In genomic region chr19:11340099-11340467, GRCh38 we compare ENCODE assay signal across 8 cellular contexts. TPM values are rescaled to one million over a fixed set of nuclear protein-coding genes. Genes with fewer than 3 reads are reported as not detected.
A peak's percentile ranks its signal among the peaks of the same experiment; 100 is the strongest.
DNase-seq lines count a peak whose midpoint lies in the region; ATAC-seq and TF ChIP-seq lines count a peak whose summit lies in the region.
"Not testable (repeated sequence)": the region's sequence is repeated elsewhere in the genome, so short reads cannot be mapped to it uniquely, and the experiment has no call there.

No MANE protein-coding gene starts in this region.

- ATAC-seq in HCT116; stimulated activated effector memory CD8-positive, alpha-beta T cell treated with anti-CD3 and anti-CD28 coated beads, Interleukin-12 subunit alpha, Interleukin-12 subunit beta, amount 100 ng/mL, for 72 hours: not testable (repeated sequence)

- not testable (repeated sequence) for BruUV-seq in A673 (replicated peaks; lab: Mats Ljungman, UMichigan); HCT116 (replicated peaks; lab: Mats Ljungman, UMichigan)

- not testable (repeated sequence) for H3K27me3 Mint-ChIP-seq in activated naive CD4-positive, alpha-beta T cell treated with anti-CD3 and anti-CD28 coated beads for 36 hours (ENCODE audit: low read depth); nephron progenitor cell (ENCODE audit: low read depth, poor library complexity)

- H3K79me2 ChIP-seq in HCT116 (ENCODE audit: insufficient read depth, low read length); SK-N-SH (ENCODE audit: insufficient read depth): not testable (repeated sequence)

- not testable (repeated sequence) for TF ChIP-seq RAD21 in HCT116 (IDR thresholded peaks at IDR 0.05; ENCODE audit: low read depth); SK-N-SH (IDR thresholded peaks at IDR 0.05; ENCODE audit: low read length)

- CTCF ChIA-PET in A673 (lab: Charles Lee): interaction anchor here (0.8 kb wide), 1 partner anchor 46 kb away, joined by 8 read pairs; no protein-coding TSS in a partner anchor
- CTCF ChIA-PET in HCT116 (lab: Charles Lee): interaction anchor here (0.9 to 1.2 kb wide), 2 partner anchors 35 to 100 kb away, joined by 3 read pairs; partner anchors contain the start of gene SWSAP1
- CTCF ChIA-PET in SK-N-SH (lab: Yijun Ruan, JAX): interaction anchor here (0.8 to 2.8 kb wide), 5 partner anchors 18 to 143 kb away, joined by 3 to 16 read pairs (median 5); no protein-coding TSS in a partner anchor
- CTCF ChIA-PET in activated naive CD4-positive, alpha-beta T cell treated with anti-CD3 and anti-CD28 coated beads for 36 hours (lab: Charles Lee): interaction anchor here (0.6 to 1.1 kb wide), 4 partner anchors 35 to 654 kb away, joined by 3 to 4 read pairs (median 3); no protein-coding TSS in a partner anchor

- not testable (repeated sequence) for H3K9me3 ChIP-seq in A673 (ENCODE audit: low read depth, low read length, poor library complexity, severe bottlenecking); HCT116 (ENCODE audit: control insufficient read depth in 1 of 2, insufficient read depth in 1 of 2, low read depth in 1 of 2, low read length in 2 of 2); SK-N-SH; right atrium auricular region

- not testable (repeated sequence) for H3K9me2 ChIP-seq in HCT116 (ENCODE audit: insufficient read depth); SK-N-SH

- not testable (repeated sequence) for H3K4me1 ChIP-seq in A673 (ENCODE audit: insufficient read depth, low read length, poor library complexity, severe bottlenecking)
- H3K4me1 ChIP-seq in HCT116 (ENCODE audit: control insufficient read depth in 1 of 2, insufficient read depth in 2 of 2, low read length in 2 of 2) (peaks cover 22 to 44% of the 10 kb centered on the region in 2 experiments), SK-N-SH (ENCODE audit: control insufficient read depth in 1 of 2, insufficient read depth in 2 of 2, low read depth in 1 of 2, low read length in 1 of 2) (peaks cover 10 to 17% of the 10 kb centered on the region in 2 experiments; a peak in 2 of 4 replicates), right atrium auricular region (peaks cover 0 to 30% of the 10 kb centered on the region in 2 donors)

- not testable (repeated sequence) for H3K27ac Mint-ChIP-seq in activated naive CD4-positive, alpha-beta T cell treated with anti-CD3 and anti-CD28 coated beads for 36 hours; nephron progenitor cell
- H3K27ac Mint-ChIP-seq in stimulated activated effector memory CD8-positive, alpha-beta T cell treated with anti-CD3 and anti-CD28 coated beads, Interleukin-12 subunit alpha, Interleukin-12 subunit beta, amount 100 ng/mL, for 72 hours: peak overlapping the region; percentile 76

- TF ChIP-seq EP300 in SK-N-SH (IDR thresholded peaks at IDR 0.05; ENCODE audit: borderline replicate concordance in 1 of 2, low read depth in 1 of 2, low read length in 1 of 2): not testable (repeated sequence)

- H3K36me3 Mint-ChIP-seq in activated naive CD4-positive, alpha-beta T cell treated with anti-CD3 and anti-CD28 coated beads for 36 hours (ENCODE audit: low read depth): peaks cover 15% of the 10 kb centered on the region
- H3K36me3 Mint-ChIP-seq in nephron progenitor cell (ENCODE audit: low read depth): peaks cover 34% of the 10 kb centered on the region
- H3K36me3 Mint-ChIP-seq in stimulated activated effector memory CD8-positive, alpha-beta T cell treated with anti-CD3 and anti-CD28 coated beads, Interleukin-12 subunit alpha, Interleukin-12 subunit beta, amount 100 ng/mL, for 72 hours: peaks cover 25% of the 10 kb centered on the region

- H3K9ac ChIP-seq in HCT116 (ENCODE audit: low read length) (peak overlapping the region; percentile 76), SK-N-SH (peak overlapping the region; percentile 39; the same call in 1 of the 2 replicates)

- peak overlapping the region; percentile 79 for H3K4me3 Mint-ChIP-seq in activated naive CD4-positive, alpha-beta T cell treated with anti-CD3 and anti-CD28 coated beads for 36 hours
- peak overlapping the region; percentile 82 for H3K4me3 Mint-ChIP-seq in nephron progenitor cell
- peak overlapping the region; percentile 79 for H3K4me3 Mint-ChIP-seq in stimulated activated effector memory CD8-positive, alpha-beta T cell treated with anti-CD3 and anti-CD28 coated beads, Interleukin-12 subunit alpha, Interleukin-12 subunit beta, amount 100 ng/mL, for 72 hours

- H3K27ac ChIP-seq in A673 (ENCODE audit: low read depth, low read length, poor library complexity, severe bottlenecking) (peak overlapping the region; percentile 62), SK-N-SH (ENCODE audit: low read depth in 2 of 2, low read length in 1 of 2) (peak overlapping the region in 1 of 2 experiments; percentile 61; a peak in 1 of 4 replicates), coronary artery (peak overlapping the region in 1 of 2 donors; percentile 87), right atrium auricular region (peak overlapping the region; percentile 82 to 88)
- not testable (repeated sequence) for H3K27ac ChIP-seq in HCT116 (ENCODE audit: low read depth, low read length)

- not testable (repeated sequence) for TF ChIP-seq CTCF in A673 (conservative IDR thresholded peaks at IDR 0.05; ENCODE audit: low read depth, low read length); HCT116 (IDR thresholded peaks at IDR 0.05 in 2 of 3, conservative IDR thresholded peaks at IDR 0.05 in 1 of 3; ENCODE audit: borderline replicate concordance in 1 of 3, insufficient read depth in 1 of 3, low read depth in 2 of 3, low read length in 2 of 3); SK-N-SH (IDR thresholded peaks at IDR 0.05); coronary artery (IDR thresholded peaks at IDR 0.05); right atrium auricular region (IDR thresholded peaks at IDR 0.05); nephron progenitor cell (IDR thresholded peaks at IDR 0.05)

- TF ChIP-seq POLR2A in HCT116 (IDR thresholded peaks at IDR 0.05; ENCODE audit: borderline replicate concordance, extremely low read depth, insufficient read depth, insufficient read length): not testable (repeated sequence)

- POLR2A ChIA-PET in A673 (lab: Charles Lee; ENCODE audit: low non-redundant PET) (interaction anchor here (0.5 to 0.7 kb wide), 2 partner anchors 41 to 46 kb away, joined by 3 to 4 read pairs; no protein-coding TSS in a partner anchor), HCT116 (lab: Charles Lee) (interaction anchor here (0.8 to 1.0 kb wide), 2 partner anchors 34 to 41 kb away, joined by 4 read pairs; partner anchors contain the start of gene SWSAP1), SK-N-SH (lab: Yijun Ruan, JAX) (interaction anchor here (1.6 to 4.2 kb wide), 4 partner anchors 13 to 35 kb away, joined by 4 to 17 read pairs (median 6); partner anchors contain the start of gene SWSAP1)

- DNase-seq in A673 (ENCODE audit: low spot score); HCT116 (ENCODE audit: low read depth, low spot score); SK-N-SH; activated naive CD4-positive, alpha-beta T cell treated with anti-CD3 and anti-CD28 coated beads for 36 hours; coronary artery (ENCODE audit: low spot score); right atrium auricular region (ENCODE audit: low spot score); nephron progenitor cell; stimulated activated effector memory CD8-positive, alpha-beta T cell treated with anti-CD3 and anti-CD28 coated beads, Interleukin-12 subunit alpha, Interleukin-12 subunit beta, amount 100 ng/mL, for 72 hours (ENCODE audit: low spot score in 2 of 2): not testable (repeated sequence)

- not testable (repeated sequence) for H4K20me1 ChIP-seq in HCT116 (ENCODE audit: insufficient read depth); SK-N-SH (ENCODE audit: insufficient read depth)

- H3K4me3 ChIP-seq in A673 (ENCODE audit: low read depth, low read length, poor library complexity, severe bottlenecking): peak overlapping the region; percentile 78
- peak overlapping the region; percentile 69 to 86 for H3K4me3 ChIP-seq in HCT116 (replicated peaks in 1 of 2; ENCODE audit: low read depth in 1 of 2, low read length in 2 of 2)
- peak overlapping the region; percentile 66 to 88; a peak in 3 of 4 replicates for H3K4me3 ChIP-seq in SK-N-SH (ENCODE audit: low read depth in 2 of 2, low read length in 1 of 2)
- H3K4me3 ChIP-seq in coronary artery: peak overlapping the region; percentile 97
- peak overlapping the region in 1 of 2 donors; percentile 77 for H3K4me3 ChIP-seq in right atrium auricular region

- H2AFZ ChIP-seq in HCT116 (ENCODE audit: low read depth, low read length, poor library complexity, severe bottlenecking) (peak overlapping the region; percentile 94), SK-N-SH (ENCODE audit: low read depth) (peak overlapping the region; percentile 97)

- H3K4me1 Mint-ChIP-seq in activated naive CD4-positive, alpha-beta T cell treated with anti-CD3 and anti-CD28 coated beads for 36 hours (ENCODE audit: low read depth): peaks cover 21% of the 10 kb centered on the region
- H3K4me1 Mint-ChIP-seq in nephron progenitor cell: peaks cover 13% of the 10 kb centered on the region
- peaks cover 25% of the 10 kb centered on the region for H3K4me1 Mint-ChIP-seq in stimulated activated effector memory CD8-positive, alpha-beta T cell treated with anti-CD3 and anti-CD28 coated beads, Interleukin-12 subunit alpha, Interleukin-12 subunit beta, amount 100 ng/mL, for 72 hours

- WGBS in SK-N-SH (ENCODE audit: low lambda C conversion rate): 98% methylated on average over 8 of the region's 8 CpGs

- H3K4me2 ChIP-seq in HCT116 (ENCODE audit: low read length) (peak overlapping the region; percentile 96), SK-N-SH (peak overlapping the region; percentile 99)

- H3K27me3 ChIP-seq in A673 (replicated peaks; ENCODE audit: insufficient read depth, low read depth, low read length, poor library complexity); HCT116 (ENCODE audit: insufficient read depth, low read length); SK-N-SH (ENCODE audit: insufficient read depth); right atrium auricular region: not testable (repeated sequence)

- H3K36me3 ChIP-seq in A673 (ENCODE audit: insufficient read depth, low read length, poor library complexity, severe bottlenecking): peaks cover 13% of the 10 kb centered on the region
- H3K36me3 ChIP-seq in HCT116 (ENCODE audit: control insufficient read depth in 1 of 2, insufficient read depth in 2 of 2, low read length in 2 of 2): peaks cover 10 to 13% of the 10 kb centered on the region in 2 experiments
- peaks cover 10 to 12% of the 10 kb centered on the region in 2 experiments for H3K36me3 ChIP-seq in SK-N-SH (replicated peaks in 1 of 2; ENCODE audit: control insufficient read depth in 1 of 2, insufficient read depth in 2 of 2, low read length in 1 of 2)
- H3K36me3 ChIP-seq in right atrium auricular region: not testable (repeated sequence)

- intact Hi-C loops in A673 (cut with micrococcal nuclease; ENCODE audit: unreplicated experiment); HCT116 (cut with micrococcal nuclease); activated naive CD4-positive, alpha-beta T cell treated with anti-CD3 and anti-CD28 coated beads for 36 hours (cut with micrococcal nuclease): not testable (repeated sequence)

- RAD21 ChIA-PET in HCT116 (lab: Charles Lee; ENCODE audit: low non-redundant PET in 1 of 2, low total read pairs in 2 of 2, uncharacterized antibody in 2 of 2, unreplicated experiment in 2 of 2): interaction anchor here in 1 of 2 experiments (0.6 kb wide), 1 partner anchor 15 kb away, joined by 3 read pairs; no protein-coding TSS in a partner anchor

- not testable (repeated sequence) for H3K9me3 Mint-ChIP-seq in activated naive CD4-positive, alpha-beta T cell treated with anti-CD3 and anti-CD28 coated beads for 36 hours; nephron progenitor cell; stimulated activated effector memory CD8-positive, alpha-beta T cell treated with anti-CD3 and anti-CD28 coated beads, Interleukin-12 subunit alpha, Interleukin-12 subunit beta, amount 100 ng/mL, for 72 hours

- peaks cover 11% of the 10 kb centered on the region for H3F3A ChIP-seq in SK-N-SH (replicated peaks; ENCODE audit: insufficient read depth)

RNA-seq across cellular contexts. Expression of gene RAB3D, which starts 0.6 kb away (rescaled TPM):
- total RNA-seq in A673 (2021) (25.4 and 35.5 TPM in 2 replicates), HCT116 (2021; ENCODE audit: unreplicated experiment) (28.9 TPM), right atrium auricular region (10 to 100 TPM in 1 of 2 donors, 1 to 10 TPM in 1; 6.5 to 11.1 TPM)
- polyA plus RNA-seq in HCT116 (2012): 14.9 and 20.1 TPM in 2 replicates
- 25.0 and 27.0 TPM in 2 replicates for polyA plus RNA-seq in SK-N-SH (2012; rRNA removed)
- polyA plus RNA-seq in SK-N-SH (2012; cell fraction: cytosol; rRNA removed): 11.2 and 17.2 TPM in 2 replicates
- 30.6 and 31.2 TPM in 2 replicates for polyA plus RNA-seq in SK-N-SH (2012; cell fraction: nucleus; rRNA removed)
- total RNA-seq in activated naive CD4-positive, alpha-beta T cell treated with anti-CD3 and anti-CD28 coated beads for 36 hours: 10 to 100 TPM in 1 of 2 experiments, 1 to 10 TPM in 1; 9.8 to 10.7 TPM

RNA-seq across cellular contexts. Expression of gene TMEM205, which starts 6.0 kb away (rescaled TPM):
- 94.3 and 100 TPM in 2 replicates for total RNA-seq in A673 (2021)
- 55.9 TPM for total RNA-seq in HCT116 (2021; ENCODE audit: unreplicated experiment)
- polyA plus RNA-seq in HCT116 (2012): 112 and 115 TPM in 2 replicates
- 209 and 219 TPM in 2 replicates for polyA plus RNA-seq in SK-N-SH (2012; rRNA removed)
- 112 and 154 TPM in 2 replicates for polyA plus RNA-seq in SK-N-SH (2012; cell fraction: cytosol; rRNA removed)
- 172 and 193 TPM in 2 replicates for polyA plus RNA-seq in SK-N-SH (2012; cell fraction: nucleus; rRNA removed)
- total RNA-seq in activated naive CD4-positive, alpha-beta T cell treated with anti-CD3 and anti-CD28 coated beads for 36 hours: 10 to 100 TPM; 21.4 to 24.2 TPM
- 100 to 1,000 TPM; 301 to 343 TPM for total RNA-seq in right atrium auricular region

RNA-seq across cellular contexts. Expression of gene CCDC159, which starts 6.2 kb away (rescaled TPM):
- 7.9 and 11.6 TPM in 2 replicates for total RNA-seq in A673 (2021)
- total RNA-seq in HCT116 (2021; ENCODE audit: unreplicated experiment): 7.7 TPM
- polyA plus RNA-seq in HCT116 (2012): 7.1 and 9.6 TPM in 2 replicates
- 25.2 and 30.1 TPM in 2 replicates for polyA plus RNA-seq in SK-N-SH (2012; rRNA removed)
- polyA plus RNA-seq in SK-N-SH (2012; cell fraction: cytosol; rRNA removed): 11.0 and 15.1 TPM in 2 replicates
- 160 and 203 TPM in 2 replicates for polyA plus RNA-seq in SK-N-SH (2012; cell fraction: nucleus; rRNA removed)
- total RNA-seq in activated naive CD4-positive, alpha-beta T cell treated with anti-CD3 and anti-CD28 coated beads for 36 hours: 10 to 100 TPM; 15.2 to 16.5 TPM
- 10 to 100 TPM; 12.1 to 18.8 TPM for total RNA-seq in right atrium auricular region

RNA-seq across cellular contexts. Expression of gene PLPPR2, which starts 15.1 kb away (rescaled TPM):
- 19.0 and 20.2 TPM in 2 replicates for total RNA-seq in A673 (2021)
- 23.2 TPM for total RNA-seq in HCT116 (2021; ENCODE audit: unreplicated experiment)
- polyA plus RNA-seq in HCT116 (2012): 23.7 and 29.8 TPM in 2 replicates
- polyA plus RNA-seq in SK-N-SH (2012; rRNA removed): 18.9 and 26.2 TPM in 2 replicates
- 10.6 and 17.6 TPM in 2 replicates for polyA plus RNA-seq in SK-N-SH (2012; cell fraction: cytosol; rRNA removed)
- 54.9 and 71.2 TPM in 2 replicates for polyA plus RNA-seq in SK-N-SH (2012; cell fraction: nucleus; rRNA removed)
- 1 to 10 TPM; 2.6 to 2.8 TPM for total RNA-seq in activated naive CD4-positive, alpha-beta T cell treated with anti-CD3 and anti-CD28 coated beads for 36 hours
- total RNA-seq in right atrium auricular region: 10 to 100 TPM; 26.2 to 30.5 TPM

RNA-seq across cellular contexts. Expression of gene SWSAP1, which starts 34.4 kb away (rescaled TPM):
- total RNA-seq in A673 (2021) (2.5 and 3.3 TPM in 2 replicates), HCT116 (2021; ENCODE audit: unreplicated experiment) (2.5 TPM), right atrium auricular region (1 to 10 TPM in 1 of 2 donors, under 1 TPM in 1; 0.44 to 1.5 TPM)
- polyA plus RNA-seq in HCT116 (2012): 0.90 and 1.7 TPM in 2 replicates
- 2.8 and 3.0 TPM in 2 replicates for polyA plus RNA-seq in SK-N-SH (2012; rRNA removed)
- polyA plus RNA-seq in SK-N-SH (2012; cell fraction: cytosol; rRNA removed): 1.5 and 2.2 TPM in 2 replicates
- 5.3 and 6.2 TPM in 2 replicates for polyA plus RNA-seq in SK-N-SH (2012; cell fraction: nucleus; rRNA removed)
- total RNA-seq in activated naive CD4-positive, alpha-beta T cell treated with anti-CD3 and anti-CD28 coated beads for 36 hours: 1 to 10 TPM; 1.1 to 2.1 TPM
